8 cellular contexts compared by ENCODE assay signal in the genomic region with DNA sequence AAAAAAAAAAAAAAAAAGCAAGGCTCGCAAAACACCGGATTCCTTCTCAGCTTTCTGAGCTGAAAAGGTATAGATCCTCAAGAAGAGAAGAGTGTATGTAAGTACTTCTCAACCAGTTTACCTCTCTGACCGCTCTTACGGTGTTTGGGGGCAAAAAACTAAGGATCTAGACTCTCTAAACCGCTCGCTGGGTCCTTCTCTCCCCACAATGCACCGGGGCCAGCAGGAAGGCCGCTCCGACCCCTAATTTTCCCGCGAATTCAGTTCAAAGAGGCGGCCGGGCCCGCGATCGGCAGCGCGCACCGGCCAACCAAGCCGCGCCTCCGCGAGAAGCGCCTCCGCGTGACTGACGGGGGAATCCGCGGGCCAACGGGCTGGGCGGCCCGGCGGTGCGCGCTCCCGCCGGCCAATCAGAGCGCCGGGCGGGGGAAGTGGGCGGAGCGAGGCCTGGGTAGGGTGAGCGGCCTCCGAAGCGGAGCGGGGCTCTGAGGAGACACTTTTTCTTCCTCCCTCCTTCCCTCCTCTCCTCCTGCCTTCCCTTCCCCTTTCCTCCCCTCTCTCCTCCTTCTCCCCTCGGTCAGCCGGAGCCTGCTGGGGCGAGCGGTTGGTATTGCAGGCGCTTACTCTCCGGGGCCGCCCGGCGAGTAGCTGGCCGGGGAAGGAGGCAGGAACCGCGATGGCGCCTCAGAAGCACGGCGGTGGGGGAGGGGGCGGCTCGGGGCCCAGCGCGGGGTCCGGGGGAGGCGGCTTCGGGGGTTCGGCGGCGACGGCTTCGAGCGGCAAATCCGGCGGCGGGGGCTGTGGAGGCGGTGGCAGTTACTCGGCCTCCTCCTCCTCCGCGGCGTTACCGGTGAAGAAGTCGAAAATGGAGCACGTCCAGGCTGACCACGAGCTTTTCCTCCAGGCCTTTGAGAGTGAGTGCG.
DNase-seq lines count a peak whose midpoint lies in the region; ATAC-seq, FAIRE-seq and TF ChIP-seq lines count a peak whose summit lies in the region.
"Not testable (repeated sequence)": the region's sequence is repeated elsewhere in the genome, so short reads cannot be mapped to it uniquely, and the experiment has no call there.

No MANE protein-coding gene starts in this region.

- peak; percentile 88 for ATAC-seq in GM18909 (IDR thresholded peaks at IDR 0.05; ENCODE audit: poor library complexity, unreplicated experiment)
- peak; percentile 86 for ATAC-seq in HG03139 (IDR thresholded peaks at IDR 0.05; ENCODE audit: unreplicated experiment)

- H3K4me2 ChIP-seq in keratinocyte (ENCODE audit: control insufficient read depth, extremely low read depth, insufficient read depth, low read depth, low read length), result peak overlapping the region; percentile 85

- dilution Hi-C loops in keratinocyte (cut with MboI; ENCODE audit: extremely low pct_ligation_motif_present, low sequenced_read_pairs), result not testable (repeated sequence)

- H3K79me2 ChIP-seq in keratinocyte (ENCODE audit: control insufficient read depth, insufficient read depth, low read length), result peaks cover 37% of the 10 kb centered on the region

- H3K9ac ChIP-seq in keratinocyte (ENCODE audit: control insufficient read depth, extremely low read depth, insufficient read depth, low read length), result peak overlapping the region; percentile 87

- not testable (repeated sequence) for H3K9me3 ChIP-seq in keratinocyte (ENCODE audit: control insufficient read depth, low read depth, low read length); spleen

- H4K20me1 ChIP-seq in keratinocyte (ENCODE audit: control insufficient read depth, extremely low read depth, insufficient read depth, low read length), result not testable (repeated sequence)

- DNase-seq in AG08396 (ENCODE audit: low spot score) (peak; percentile 20), NCI-H446 (lab: John Stamatoyannopoulos, UW) (peak; percentile 64 to 81), caudate nucleus (lab: John Stamatoyannopoulos, UW) (peak in 55 of 61 donors; percentile 25 to 89 (median 71)), spleen (peak; percentile 96)
- peak; percentile 68 for DNase-seq in activated CD4-positive, CD25-positive, alpha-beta regulatory T cell treated with anti-CD3 and anti-CD28 coated beads, Interleukin-2, amount 50 U/mL, for 16 hours (ENCODE audit: low read depth, low spot score)
- not testable (repeated sequence) for DNase-seq in keratinocyte (ENCODE audit: low read depth, low spot score)

- FAIRE-seq in keratinocyte (lab: Jason Lieb, UNC), result not testable (repeated sequence)

- H3K9me1 ChIP-seq in keratinocyte (ENCODE audit: control insufficient read depth, extremely low read depth, insufficient read depth, low read length), result not testable (repeated sequence)

- H3K27ac ChIP-seq in caudate nucleus (ENCODE audit: low read depth, low read length) (peak overlapping the region; percentile 70), keratinocyte (ENCODE audit: control insufficient read depth, insufficient read depth, low read length) (peak overlapping the region; percentile 76), spleen (peak overlapping the region; percentile 77 to 95 (median 88))

- H3K4me3 ChIP-seq in keratinocyte (ENCODE audit: control insufficient read depth in 2 of 3, extremely low read depth in 1 of 3, insufficient read depth in 2 of 3, low read depth in 1 of 3, low read length in 3 of 3) (peak overlapping the region; percentile 67 to 78 (median 68)), spleen (peak overlapping the region; percentile 66 to 93 (median 76))

- not testable (repeated sequence) for H3K27me3 ChIP-seq in keratinocyte (ENCODE audit: control insufficient read depth, extremely low read depth, insufficient read depth, low read length); spleen (replicated peaks in 1 of 7)

- not testable (repeated sequence) for H3K36me3 ChIP-seq in keratinocyte (ENCODE audit: control insufficient read depth in 2 of 2, extremely low read depth in 1 of 2, insufficient read depth in 2 of 2, low read length in 2 of 2)
- peaks cover 0 to 18% (median 1%) of the 10 kb centered on the region in 6 donors for H3K36me3 ChIP-seq in spleen

- intact Hi-C loops in spleen (cut with DNase I; ENCODE audit: low total_unique reads), result not testable (repeated sequence)

- H2AFZ ChIP-seq in keratinocyte (ENCODE audit: control insufficient read depth, low read length), result peak overlapping the region; percentile 89

- not testable (repeated sequence) for TF ChIP-seq CTCF in keratinocyte (optimal IDR thresholded peaks at IDR 0.05 in 1 of 3, IDR thresholded peaks at IDR 0.05 in 1 of 3, conservative IDR thresholded peaks at IDR 0.05 in 1 of 3; ENCODE audit: extremely low read depth in 1 of 3, insufficient read depth in 2 of 3, low read length in 3 of 3)
- peak in 1 of 11 experiments; percentile 27 for TF ChIP-seq CTCF in spleen (IDR thresholded peaks at IDR 0.05 in 8 of 11, conservative IDR thresholded peaks at IDR 0.05 in 3 of 11)

- peak in 1 of 3 donors; percentile 69 for TF ChIP-seq POLR2A in spleen (IDR thresholded peaks at IDR 0.05)

- not testable (repeated sequence) for H3K4me1 ChIP-seq in keratinocyte (ENCODE audit: control insufficient read depth, extremely low read depth, insufficient read depth, low read length)
- peaks cover 12 to 51% (median 33%) of the 10 kb centered on the region in 6 donors for H3K4me1 ChIP-seq in spleen

- 0 to 2% (median 1%) methylated on average over 54 to 87 of the region's 87 CpGs for WGBS in spleen, 5 donors
